In the genomic region with DNA sequence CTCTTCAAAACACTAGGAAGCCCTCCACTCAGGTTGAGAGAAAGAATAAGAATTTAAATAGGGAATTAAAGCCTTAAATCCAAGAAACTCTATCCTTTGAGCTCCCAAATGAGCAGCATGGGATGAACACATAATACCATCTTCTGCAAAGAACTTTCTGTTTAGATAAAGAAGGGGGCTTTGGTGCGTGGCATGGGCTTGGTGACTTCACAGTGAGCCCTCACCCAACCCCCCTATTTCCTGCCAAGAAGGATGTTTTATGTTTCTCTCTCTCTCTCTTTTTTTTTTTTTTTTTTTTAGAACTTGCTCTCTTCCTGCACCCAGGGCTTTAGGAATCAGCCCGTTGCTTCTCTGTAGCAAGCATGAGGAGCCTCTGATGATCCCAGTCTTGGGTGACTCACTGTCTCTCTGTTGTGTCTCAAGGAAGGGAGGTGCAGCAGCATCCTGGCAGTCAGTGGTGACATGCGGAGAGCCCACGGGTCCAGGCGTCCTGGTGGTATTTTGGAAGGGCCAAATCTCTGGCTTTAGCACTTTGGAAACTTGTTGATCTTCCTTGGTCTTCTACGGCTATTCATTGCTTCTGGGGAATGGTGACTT, we compare ENCODE assay signal across 1 cellular context.
TF ChIP-seq lines count a peak whose summit lies in the region.

No MANE protein-coding gene starts in this region.

TF ChIP-seq in GM12878, 131 proteins besides CTCF, POLR2A, EP300 and RAD21 (continued from another document):
- TF ChIP-seq, protein P1, sequence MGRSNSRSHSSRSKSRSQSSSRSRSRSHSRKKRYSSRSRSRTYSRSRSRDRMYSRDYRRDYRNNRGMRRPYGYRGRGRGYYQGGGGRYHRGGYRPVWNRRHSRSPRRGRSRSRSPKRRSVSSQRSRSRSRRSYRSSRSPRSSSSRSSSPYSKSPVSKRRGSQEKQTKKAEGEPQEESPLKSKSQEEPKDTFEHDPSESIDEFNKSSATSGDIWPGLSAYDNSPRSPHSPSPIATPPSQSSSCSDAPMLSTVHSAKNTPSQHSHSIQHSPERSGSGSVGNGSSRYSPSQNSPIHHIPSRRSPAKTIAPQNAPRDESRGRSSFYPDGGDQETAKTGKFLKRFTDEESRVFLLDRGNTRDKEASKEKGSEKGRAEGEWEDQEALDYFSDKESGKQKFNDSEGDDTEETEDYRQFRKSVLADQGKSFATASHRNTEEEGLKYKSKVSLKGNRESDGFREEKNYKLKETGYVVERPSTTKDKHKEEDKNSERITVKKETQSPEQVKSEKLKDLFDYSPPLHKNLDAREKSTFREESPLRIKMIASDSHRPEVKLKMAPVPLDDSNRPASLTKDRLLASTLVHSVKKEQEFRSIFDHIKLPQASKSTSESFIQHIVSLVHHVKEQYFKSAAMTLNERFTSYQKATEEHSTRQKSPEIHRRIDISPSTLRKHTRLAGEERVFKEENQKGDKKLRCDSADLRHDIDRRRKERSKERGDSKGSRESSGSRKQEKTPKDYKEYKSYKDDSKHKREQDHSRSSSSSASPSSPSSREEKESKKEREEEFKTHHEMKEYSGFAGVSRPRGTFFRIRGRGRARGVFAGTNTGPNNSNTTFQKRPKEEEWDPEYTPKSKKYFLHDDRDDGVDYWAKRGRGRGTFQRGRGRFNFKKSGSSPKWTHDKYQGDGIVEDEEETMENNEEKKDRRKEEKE (IDR thresholded peaks at IDR 0.05), result no peak
- no peak for TF ChIP-seq SUPT20H (IDR thresholded peaks at IDR 0.05; ENCODE audit: borderline replicate concordance, control insufficient read depth, low read depth, low read length)
- TF ChIP-seq JUND (IDR thresholded peaks at IDR 0.05; ENCODE audit: low read depth, low read length), result no peak
- no peak for TF ChIP-seq NR2F1 (conservative IDR thresholded peaks at IDR 0.05)
- TF ChIP-seq RELA (IDR thresholded peaks at IDR 0.05; ENCODE audit: borderline replicate concordance, partially characterized antibody), result no peak
- TF ChIP-seq ZSCAN29 (IDR thresholded peaks at IDR 0.05), result no peak
- TF ChIP-seq, protein P2, sequence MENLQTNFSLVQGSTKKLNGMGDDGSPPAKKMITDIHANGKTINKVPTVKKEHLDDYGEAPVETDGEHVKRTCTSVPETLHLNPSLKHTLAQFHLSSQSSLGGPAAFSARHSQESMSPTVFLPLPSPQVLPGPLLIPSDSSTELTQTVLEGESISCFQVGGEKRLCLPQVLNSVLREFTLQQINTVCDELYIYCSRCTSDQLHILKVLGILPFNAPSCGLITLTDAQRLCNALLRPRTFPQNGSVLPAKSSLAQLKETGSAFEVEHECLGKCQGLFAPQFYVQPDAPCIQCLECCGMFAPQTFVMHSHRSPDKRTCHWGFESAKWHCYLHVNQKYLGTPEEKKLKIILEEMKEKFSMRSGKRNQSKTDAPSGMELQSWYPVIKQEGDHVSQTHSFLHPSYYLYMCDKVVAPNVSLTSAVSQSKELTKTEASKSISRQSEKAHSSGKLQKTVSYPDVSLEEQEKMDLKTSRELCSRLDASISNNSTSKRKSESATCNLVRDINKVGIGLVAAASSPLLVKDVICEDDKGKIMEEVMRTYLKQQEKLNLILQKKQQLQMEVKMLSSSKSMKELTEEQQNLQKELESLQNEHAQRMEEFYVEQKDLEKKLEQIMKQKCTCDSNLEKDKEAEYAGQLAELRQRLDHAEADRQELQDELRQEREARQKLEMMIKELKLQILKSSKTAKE (IDR thresholded peaks at IDR 0.05; ENCODE audit: low read depth, poor library complexity, severe bottlenecking), result no peak
